ENCODE assay signal across 4 cellular contexts in genomic region chr16:75548456-75548855, GRCh38. TPM values are rescaled to one million over a fixed set of nuclear protein-coding genes. Genes with fewer than 3 reads are reported as not detected.
"Had no signal": no experiment of that assay in that cellular context is flagged by ENCODE, and none has a peak within 500 bp of the region (broad histone marks: within the 10 kb centered on the region; RNA-seq: fewer than 3 reads in every experiment).

No MANE protein-coding gene starts in this region.

RNA-seq across cellular contexts. Expression of gene CHST5, which starts 12.5 kb away (rescaled TPM):
- total RNA-seq: HepG2, HT1080, IMR-90 had no signal

RNA-seq across cellular contexts. Expression of gene CHST6, which starts 53.2 kb away (rescaled TPM):
- total RNA-seq: HT-29, HT1080 had no signal
